ENCODE assay signal across 17 cellular contexts in genomic region chr5:35440409-35440808, GRCh38.
"Had no signal": no experiment of that assay in that cellular context is flagged by ENCODE, and none has a peak within 500 bp of the region (broad histone marks: within the 10 kb centered on the region; RNA-seq: fewer than 3 reads in every experiment).

No MANE protein-coding gene starts in this region.

- DNase-seq: effector memory CD4-positive, alpha-beta T cell; heart left ventricle; hippocampal formation; kidney glomerular epithelial cell; mesendoderm; naive B cell; occipital lobe; pancreas; right cardiac atrium; stimulated activated CD4-positive, alpha-beta T cell treated with anti-CD3 and anti-CD28 coated beads, Interleukin-15, amount 100 ng/mL, for 24 hours; stimulated activated CD4-positive, alpha-beta T cell treated with anti-CD3 and anti-CD28 coated beads, Interleukin-1b, Interleukin-23, amount 100 ng/mL, for 48 hours; stimulated activated CD4-positive, alpha-beta T cell treated with anti-CD3 and anti-CD28 coated beads, Interleukin-4, amount 100 ng/mL, for 24 hours; upper lobe of right lung had no signal

- H3K27ac ChIP-seq: heart left ventricle, pancreas, tibial nerve, upper lobe of right lung, vagina had no signal

- H3K27me3 ChIP-seq: heart left ventricle, pancreas, tibial nerve, upper lobe of right lung, vagina had no signal

- H3K36me3 ChIP-seq: heart left ventricle, pancreas, tibial nerve, upper lobe of right lung, vagina had no signal

- H3K4me1 ChIP-seq: heart left ventricle, tibial nerve, vagina had no signal

- H3K4me3 ChIP-seq: heart left ventricle, pancreas, tibial nerve, upper lobe of right lung, vagina had no signal

- H3K9me3 ChIP-seq: heart left ventricle, pancreas, upper lobe of right lung, vagina had no signal

- ATAC-seq: esophagus mucosa; heart left ventricle; pancreas; right cardiac atrium; stimulated activated memory B cell treated with anti-CD40 and anti-IgM and Interleukin-4, amounts not matched to agents 10 μg/mL and 1 μg/mL and 100 μg/mL, for 72 hours; upper lobe of right lung had no signal
